Comparison of ENCODE assay signal across 10 cellular contexts in the genomic region with DNA sequence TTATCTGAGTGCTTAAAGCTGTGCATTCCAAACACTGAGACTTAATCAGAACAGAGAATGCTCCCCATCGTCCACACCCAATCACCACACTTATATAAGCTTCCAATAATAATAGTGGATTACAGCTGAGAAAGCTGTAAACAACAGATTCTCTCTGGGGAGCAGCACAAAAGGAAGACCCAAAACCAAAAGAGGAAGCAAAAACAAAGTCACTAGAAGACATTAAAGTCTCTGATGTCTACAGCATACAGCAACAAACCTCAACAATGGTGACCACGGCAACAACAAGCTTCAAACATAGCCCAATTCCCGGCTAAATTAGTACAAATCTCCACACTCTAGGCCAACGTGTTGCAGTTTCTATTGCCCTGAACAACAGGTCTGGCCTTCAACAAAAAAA. TPM values are rescaled to one million over a fixed set of nuclear protein-coding genes. Genes with fewer than 3 reads are reported as not detected.
DNase-seq lines count a peak whose midpoint lies in the region; ATAC-seq and TF ChIP-seq lines count a peak whose summit lies in the region.
"Had no signal": no experiment of that assay in that cellular context is flagged by ENCODE, and none has a peak within 500 bp of the region (broad histone marks: within the 10 kb centered on the region; RNA-seq: fewer than 3 reads in every experiment).

No MANE protein-coding gene starts in this region.

- peaks cover 8% of the 10 kb centered on the region for H3K4me1 Mint-ChIP-seq in activated naive CD8-positive, alpha-beta T cell treated with anti-CD3 and anti-CD28 coated beads, Interleukin-2, amount 50 U/mL, for 24 hours
- peaks cover 1% of the 10 kb centered on the region for H3K4me1 Mint-ChIP-seq in activated naive CD8-positive, alpha-beta T cell treated with anti-CD3 and anti-CD28 coated beads for 36 hours

- no peaks in the 10 kb centered on the region for H3K79me2 ChIP-seq in OCI-LY7 (ENCODE audit: insufficient read depth, low read depth, low read length)

- H3K9me3 Mint-ChIP-seq in activated naive CD8-positive, alpha-beta T cell treated with anti-CD3 and anti-CD28 coated beads, Interleukin-2, amount 50 U/mL, for 24 hours: no peaks in the 10 kb centered on the region
- no peaks in the 10 kb centered on the region for H3K9me3 Mint-ChIP-seq in activated naive CD8-positive, alpha-beta T cell treated with anti-CD3 and anti-CD28 coated beads for 36 hours

- H2AFZ ChIP-seq in OCI-LY7 (ENCODE audit: low read length): peak overlapping the region; percentile 78; the same call in 1 of the 2 replicates

- POLR2A ChIA-PET in OCI-LY7 (lab: Charles Lee): interaction anchor here (0.7 to 2.6 kb wide), 6 partner anchors 10 to 44 kb away, joined by 3 to 9 read pairs (median 4); no protein-coding TSS in a partner anchor

- H3K27ac ChIP-seq in OCI-LY7 (ENCODE audit: low read depth, low read length, poor library complexity, severe bottlenecking): peak overlapping the region; percentile 30
- H3K27ac ChIP-seq in thyroid gland: no peak overlapping the region

- H4K20me1 ChIP-seq in OCI-LY7 (ENCODE audit: insufficient read depth, low read length): no peaks in the 10 kb centered on the region

- CTCF ChIA-PET in OCI-LY7 (lab: Charles Lee; ENCODE audit: unreplicated experiment): no interaction called here

- H3K9me2 ChIP-seq in OCI-LY7 (ENCODE audit: insufficient read depth, low read length): no peaks in the 10 kb centered on the region

- no peak overlapping the region for H3K4me3 Mint-ChIP-seq in activated naive CD8-positive, alpha-beta T cell treated with anti-CD3 and anti-CD28 coated beads, Interleukin-2, amount 50 U/mL, for 24 hours
- H3K4me3 Mint-ChIP-seq in activated naive CD8-positive, alpha-beta T cell treated with anti-CD3 and anti-CD28 coated beads for 36 hours: no peak overlapping the region
- H3K4me3 Mint-ChIP-seq: activated CD4-positive, alpha-beta T cell treated with anti-CD3 and anti-CD28 coated beads for 36 hours had no signal

- TF ChIP-seq POLR2A in thyroid gland (IDR thresholded peaks at IDR 0.05): no peak

- 55 to 76% methylated on average over 4 of the region's 4 CpGs for WGBS in thyroid gland, 2 donors

- H3K9me3 ChIP-seq in OCI-LY7 (ENCODE audit: low read length) (peaks cover 3% of the 10 kb centered on the region; the same call in 1 of the 2 replicates), MG63 (no peaks in the 10 kb centered on the region), thyroid gland (no peaks in the 10 kb centered on the region)

- peaks cover 6% of the 10 kb centered on the region for H3K36me3 Mint-ChIP-seq in activated naive CD8-positive, alpha-beta T cell treated with anti-CD3 and anti-CD28 coated beads, Interleukin-2, amount 50 U/mL, for 24 hours (ENCODE audit: low read depth)
- H3K36me3 Mint-ChIP-seq in activated naive CD8-positive, alpha-beta T cell treated with anti-CD3 and anti-CD28 coated beads for 36 hours: peaks cover 13% of the 10 kb centered on the region

- no peaks in the 10 kb centered on the region for H3K27me3 Mint-ChIP-seq in activated naive CD8-positive, alpha-beta T cell treated with anti-CD3 and anti-CD28 coated beads, Interleukin-2, amount 50 U/mL, for 24 hours
- H3K27me3 Mint-ChIP-seq in activated naive CD8-positive, alpha-beta T cell treated with anti-CD3 and anti-CD28 coated beads for 36 hours: no peaks in the 10 kb centered on the region
- H3K27me3 Mint-ChIP-seq: activated CD4-positive, alpha-beta T cell treated with anti-CD3 and anti-CD28 coated beads for 36 hours had no signal

- no peak for TF ChIP-seq CTCF in OCI-LY7 (conservative IDR thresholded peaks at IDR 0.05; ENCODE audit: low read length)
- TF ChIP-seq CTCF in thyroid gland (IDR thresholded peaks at IDR 0.05): no peak

- intact Hi-C loops in OCI-LY7 (cut with micrococcal nuclease; ENCODE audit: unreplicated experiment): no loop called here
- intact Hi-C loops in thyroid gland (cut with DNase I): no loop called here

- no peaks in the 10 kb centered on the region; the same call in 1 of the 2 replicates for H3K36me3 ChIP-seq in OCI-LY7 (ENCODE audit: insufficient read depth, low read length)
- H3K36me3 ChIP-seq in MG63: no peaks in the 10 kb centered on the region
- peaks cover 0 to under 1% of the 10 kb centered on the region in 2 donors for H3K36me3 ChIP-seq in thyroid gland

- H3K4me1 ChIP-seq in OCI-LY7 (ENCODE audit: insufficient read depth, low read length, poor library complexity, severe bottlenecking) (peaks cover 25% of the 10 kb centered on the region), thyroid gland (no peaks in the 10 kb centered on the region)

- BruUV-seq in OCI-LY7 (replicated peaks; lab: Mats Ljungman, UMichigan): no TSS peak

- H3K27me3 ChIP-seq in MG63 (no peaks in the 10 kb centered on the region), thyroid gland (no peaks in the 10 kb centered on the region)

- ATAC-seq in activated naive CD8-positive, alpha-beta T cell treated with anti-CD3 and anti-CD28 coated beads, Interleukin-2, amount 50 U/mL, for 24 hours: no peak
- peak; percentile 62 for ATAC-seq in HG03060 (IDR thresholded peaks at IDR 0.05; ENCODE audit: low read depth, unreplicated experiment)
- ATAC-seq: activated CD4-positive, alpha-beta T cell treated with anti-CD3 and anti-CD28 coated beads for 36 hours had no signal

- H3K4me2 ChIP-seq in OCI-LY7 (ENCODE audit: low read length): peak overlapping the region; percentile 57

- H3K27ac Mint-ChIP-seq in activated naive CD8-positive, alpha-beta T cell treated with anti-CD3 and anti-CD28 coated beads, Interleukin-2, amount 50 U/mL, for 24 hours: peak overlapping the region; percentile 38
- no peak overlapping the region for H3K27ac Mint-ChIP-seq in activated naive CD8-positive, alpha-beta T cell treated with anti-CD3 and anti-CD28 coated beads for 36 hours
- H3K27ac Mint-ChIP-seq: activated CD4-positive, alpha-beta T cell treated with anti-CD3 and anti-CD28 coated beads for 36 hours had no signal

- no peak for DNase-seq in activated naive CD8-positive, alpha-beta T cell treated with anti-CD3 and anti-CD28 coated beads, Interleukin-2, amount 50 U/mL, for 24 hours
- DNase-seq in activated naive CD8-positive, alpha-beta T cell treated with anti-CD3 and anti-CD28 coated beads for 36 hours: no peak
- DNase-seq in OCI-LY7 (ENCODE audit: low spot score) (peak; percentile 69), NCI-H1694 treated with DMSO at 0.1 percent for 48 hours (lab: John Stamatoyannopoulos, UW) (no peak), MG63 (no peak), thyroid gland (no peak)
- no peak for DNase-seq in stimulated activated CD8-positive, alpha-beta memory T cell treated with anti-CD3 and anti-CD28 coated beads, Interleukin-4, amount 100 ng/mL, for 48 hours
- DNase-seq: activated CD4-positive, alpha-beta T cell treated with anti-CD3 and anti-CD28 coated beads for 36 hours; NCI-H146 had no signal

- peak overlapping the region; percentile 6 for H3K4me3 ChIP-seq in OCI-LY7 (ENCODE audit: low read depth, low read length, poor library complexity, severe bottlenecking)
- H3K4me3 ChIP-seq in MG63: no peak overlapping the region
- H3K4me3 ChIP-seq in thyroid gland (replicated peaks in 1 of 3): no peak overlapping the region

RNA-seq across cellular contexts. Expression of gene ZDHHC23, which starts 37.7 kb away (rescaled TPM):
- total RNA-seq in activated naive CD8-positive, alpha-beta T cell treated with anti-CD3 and anti-CD28 coated beads for 36 hours: 1 to 10 TPM; 2.6 to 3.7 TPM
- total RNA-seq in OCI-LY7 (2014; rRNA removed; shearing (Covaris generic)): 36.9 and 37.5 TPM in 2 replicates
- total RNA-seq in OCI-LY7 (2022): 44.4 and 51.9 TPM in 2 replicates
- total RNA-seq in MG63 (2014; rRNA removed; shearing (Covaris generic); ENCODE audit: low replicate concordance): 5.8 and 8.5 TPM in 2 replicates
- 10 to 100 TPM; 16.8 to 35.0 (median 25.7) TPM for total RNA-seq in thyroid gland
